ENCODE assay signal across 14 cellular contexts in genomic region chr2:94759211-94759610, GRCh38.
DNase-seq lines count a peak whose midpoint lies in the region; ATAC-seq lines count a peak whose summit lies in the region.
"Had no signal": no experiment of that assay in that cellular context is flagged by ENCODE, and none has a peak within 500 bp of the region (broad histone marks: within the 10 kb centered on the region; RNA-seq: fewer than 3 reads in every experiment).

No MANE protein-coding gene starts in this region.

- no peak for ATAC-seq in activated naive CD8-positive, alpha-beta T cell treated with anti-CD3 and anti-CD28 coated beads, Interleukin-2, amount 10 ng/mL, durations not matched to agents 7 days and 5 days (ENCODE audit: low read depth)
- ATAC-seq: lower lobe of right lung had no signal

- no peak overlapping the region for H3K27ac Mint-ChIP-seq in activated naive CD8-positive, alpha-beta T cell treated with anti-CD3 and anti-CD28 coated beads, Interleukin-2, amount 10 ng/mL, durations not matched to agents 7 days and 5 days

- H3K9me3 Mint-ChIP-seq in activated naive CD8-positive, alpha-beta T cell treated with anti-CD3 and anti-CD28 coated beads, Interleukin-2, amount 10 ng/mL, durations not matched to agents 7 days and 5 days, result no peaks in the 10 kb centered on the region

- POLR2A ChIA-PET in activated naive CD8-positive, alpha-beta T cell treated with anti-CD3 and anti-CD28 coated beads, Interleukin-2, amount 10 ng/mL, durations not matched to agents 7 days and 5 days (lab: Charles Lee), result no interaction called here

- H3K4me3 Mint-ChIP-seq in activated naive CD8-positive, alpha-beta T cell treated with anti-CD3 and anti-CD28 coated beads, Interleukin-2, amount 10 ng/mL, durations not matched to agents 7 days and 5 days, result no peak overlapping the region

- in situ Hi-C loops in ACHN (cut with HindIII; ENCODE audit: low pct_ligation_motif_present, low pct_unique_long_range_greater_than_20kb, low sequenced_read_pairs), result no loop called here

- no peaks in the 10 kb centered on the region for H3K4me1 Mint-ChIP-seq in activated naive CD8-positive, alpha-beta T cell treated with anti-CD3 and anti-CD28 coated beads, Interleukin-2, amount 10 ng/mL, durations not matched to agents 7 days and 5 days

- peak; percentile 75 for DNase-seq in ACHN
- DNase-seq in ELR (ENCODE audit: low read depth), result peak; percentile 35
- DNase-seq in MV-4-11 (lab: John Stamatoyannopoulos, UW), result peak; percentile 37
- peak; percentile 46 for DNase-seq in activated naive CD8-positive, alpha-beta T cell treated with anti-CD3 and anti-CD28 coated beads, Interleukin-2, amount 10 ng/mL, durations not matched to agents 7 days and 5 days
- DNase-seq in cerebellum (ENCODE audit: low spot score), result no peak
- DNase-seq in NCI-H2171 treated with DMSO at 0.1 percent for 48 hours (lab: John Stamatoyannopoulos, UW), result no peak
- DNase-seq in activated gamma-delta T cell (lab: John Stamatoyannopoulos, UW), result no peak
- no peak for DNase-seq in COLO829 (ENCODE audit: low spot score)
- DNase-seq: activated naive CD4-positive, alpha-beta T cell; DMS79; GOT3; lower lobe of right lung; NCI-H1092; NCI-H774 had no signal

- no peaks in the 10 kb centered on the region for H3K27me3 Mint-ChIP-seq in activated naive CD8-positive, alpha-beta T cell treated with anti-CD3 and anti-CD28 coated beads, Interleukin-2, amount 10 ng/mL, durations not matched to agents 7 days and 5 days

- no peaks in the 10 kb centered on the region for H3K36me3 Mint-ChIP-seq in activated naive CD8-positive, alpha-beta T cell treated with anti-CD3 and anti-CD28 coated beads, Interleukin-2, amount 10 ng/mL, durations not matched to agents 7 days and 5 days

Comparison
In these comparisons a context has a peak if more than half of its experiments do, and no peak if none do; other contexts are left out.
1. DNase-seq: peak in ACHN (single experiment), ELR (single experiment), MV-4-11 (single experiment) and activated naive CD8-positive, alpha-beta T cell treated with anti-CD3 and anti-CD28 coated beads, Interleukin-2, amount 10 ng/mL, durations not matched to agents 7 days and 5 days (single experiment); none in cerebellum (single experiment), NCI-H2171 treated with DMSO at 0.1 percent for 48 hours (single experiment), activated gamma-delta T cell (single experiment) and COLO829 (single experiment).